Comparison of ENCODE assay signal across 23 cellular contexts in the genomic region with DNA sequence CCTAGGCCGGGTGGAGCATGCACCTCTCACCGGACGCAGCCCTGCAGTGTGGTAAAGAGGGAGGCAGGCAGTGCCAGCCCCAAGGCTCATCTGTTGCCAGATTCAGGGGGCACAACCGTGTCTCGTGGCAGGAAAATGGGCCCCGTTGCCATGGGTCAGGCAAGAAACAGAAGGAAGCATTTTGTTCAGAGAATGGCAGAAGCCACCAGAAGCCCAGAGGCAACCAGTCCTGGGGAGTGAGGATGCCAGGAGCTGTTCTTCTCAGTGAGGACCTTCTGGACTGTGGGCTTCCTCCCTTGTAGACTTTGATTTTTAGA. TPM values are rescaled to one million over a fixed set of nuclear protein-coding genes. Genes with fewer than 3 reads are reported as not detected.
DNase-seq lines count a peak whose midpoint lies in the region; ATAC-seq and TF ChIP-seq lines count a peak whose summit lies in the region.
"Had no signal": no experiment of that assay in that cellular context is flagged by ENCODE, and none has a peak within 500 bp of the region (broad histone marks: within the 10 kb centered on the region; RNA-seq: fewer than 3 reads in every experiment).

No MANE protein-coding gene starts in this region.

- no peak for DNase-seq in stimulated activated naive CD8-positive, alpha-beta T cell treated with anti-CD3 and anti-CD28 coated beads, Interleukin-15, amount 100 ng/mL, for 72 hours
- no peak for DNase-seq in stimulated activated naive CD8-positive, alpha-beta T cell treated with anti-CD3 and anti-CD28 coated beads, Interleukin-15, Interleukin-2, amounts not matched to agents 100 U/mL and 50 U/mL, for 24 hours
- no peak for DNase-seq in naive thymus-derived CD8-positive, alpha-beta T cell
- DNase-seq in GF-D8 (lab: John Stamatoyannopoulos, UW) = no peak
- DNase-seq in GM19240 (ENCODE audit: insufficient read length, low spot score) = no peak
- DNase-seq in uterus = no peak
- DNase-seq: activated gamma-delta T cell treated with Interleukin-2 at 50 U/mL for 16 hours; CD4-positive, CD25-positive, alpha-beta regulatory T cell; DMS 273 treated with DMSO at 0.1 percent for 48 hours; NCI-H1105 treated with DMSO at 0.1 percent for 48 hours; NCI-H2081; NCI-H345; NCI-H774; psoas muscle; stimulated activated CD8-positive, alpha-beta memory T cell treated with anti-CD3 and anti-CD28 coated beads, Interleukin-4, amount 100 ng/mL, for 48 hours; T-helper 2 cell had no signal

- H3K4me1 Mint-ChIP-seq in stimulated activated naive CD8-positive, alpha-beta T cell treated with anti-CD3 and anti-CD28 coated beads, Interleukin-15, amount 100 ng/mL, for 72 hours = peaks cover 57% of the 10 kb centered on the region
- H3K4me1 Mint-ChIP-seq in naive thymus-derived CD8-positive, alpha-beta T cell = peaks cover 14 to 43% (median 30%) of the 10 kb centered on the region in 4 donors

- no peaks in the 10 kb centered on the region for H3K36me3 ChIP-seq in uterus

- H3K27me3 ChIP-seq in uterus = no peaks in the 10 kb centered on the region
- H3K27me3 ChIP-seq: breast epithelium, vagina had no signal

- H3K4me3 Mint-ChIP-seq in stimulated activated naive CD8-positive, alpha-beta T cell treated with anti-CD3 and anti-CD28 coated beads, Interleukin-15, amount 100 ng/mL, for 72 hours = no peak overlapping the region
- H3K4me3 Mint-ChIP-seq in naive thymus-derived CD8-positive, alpha-beta T cell = no peak overlapping the region

- H3K9me3 Mint-ChIP-seq in stimulated activated naive CD8-positive, alpha-beta T cell treated with anti-CD3 and anti-CD28 coated beads, Interleukin-15, amount 100 ng/mL, for 72 hours = peaks cover 0 to 5% of the 10 kb centered on the region in 2 donors
- no peaks in the 10 kb centered on the region for H3K9me3 Mint-ChIP-seq in naive thymus-derived CD8-positive, alpha-beta T cell
- H3K9me3 Mint-ChIP-seq: CD4-positive, CD25-positive, alpha-beta regulatory T cell had no signal

- no peak for TF ChIP-seq CTCF in uterus (IDR thresholded peaks at IDR 0.05)

- H3K27me3 Mint-ChIP-seq in stimulated activated naive CD8-positive, alpha-beta T cell treated with anti-CD3 and anti-CD28 coated beads, Interleukin-15, amount 100 ng/mL, for 72 hours = no peaks in the 10 kb centered on the region
- H3K27me3 Mint-ChIP-seq in naive thymus-derived CD8-positive, alpha-beta T cell = no peaks in the 10 kb centered on the region
- H3K27me3 Mint-ChIP-seq: CD4-positive, CD25-positive, alpha-beta regulatory T cell had no signal

- POLR2A ChIA-PET in naive thymus-derived CD8-positive, alpha-beta T cell (lab: Charles Lee) = interaction anchor here (1.2 kb wide), 1 partner anchor 12 kb away, joined by 3 read pairs; no protein-coding TSS in a partner anchor

- peaks cover 0 to 59% (median 15%) of the 10 kb centered on the region in 3 donors for H3K36me3 Mint-ChIP-seq in naive thymus-derived CD8-positive, alpha-beta T cell

- no peaks in the 10 kb centered on the region for H3K9me3 ChIP-seq in uterus
- H3K9me3 ChIP-seq: breast epithelium, psoas muscle, vagina had no signal

- peak overlapping the region; percentile 40 to 61 for H3K27ac Mint-ChIP-seq in stimulated activated naive CD8-positive, alpha-beta T cell treated with anti-CD3 and anti-CD28 coated beads, Interleukin-15, amount 100 ng/mL, for 72 hours
- peak overlapping the region in 6 of 10 donors; percentile 41 to 85 (median 50) for H3K27ac Mint-ChIP-seq in naive thymus-derived CD8-positive, alpha-beta T cell

- no peak for TF ChIP-seq POLR2A in uterus (IDR thresholded peaks at IDR 0.05)

- H3K27ac ChIP-seq in cingulate gyrus (ENCODE audit: low read depth, low read length) (peak overlapping the region; percentile 49), uterus (no peak overlapping the region)
- H3K27ac ChIP-seq: psoas muscle, SK-N-MC, vagina had no signal

- intact Hi-C loops in uterus (cut with DNase I; ENCODE audit: low total_unique reads) = no loop called here

- no peak for ATAC-seq in stimulated activated naive CD8-positive, alpha-beta T cell treated with anti-CD3 and anti-CD28 coated beads, Interleukin-15, amount 100 ng/mL, for 72 hours
- no peak for ATAC-seq in stimulated activated naive CD8-positive, alpha-beta T cell treated with anti-CD3 and anti-CD28 coated beads, Interleukin-15, Interleukin-2, amounts not matched to agents 100 U/mL and 50 U/mL, for 24 hours
- no peak for ATAC-seq in naive thymus-derived CD8-positive, alpha-beta T cell
- no peak for ATAC-seq in SK-N-SH treated with all-trans-retinoic acid at 6 μM for 48 hours
- ATAC-seq: psoas muscle had no signal

- no peaks in the 10 kb centered on the region for H3K4me1 ChIP-seq in uterus
- H3K4me1 ChIP-seq: breast epithelium had no signal

- no peak overlapping the region for H3K4me3 ChIP-seq in uterus
- H3K4me3 ChIP-seq: breast epithelium, coronary artery, lung, psoas muscle, SK-N-MC, vagina had no signal

TF ChIP-seq in SK-N-SH treated with all-trans-retinoic acid at 6 μM for 48 hours, 23 proteins besides CTCF, POLR2A, EP300 and RAD21 (continues in another document):
- TF ChIP-seq PPARA (CRISPR knock-in tag; IDR thresholded peaks at IDR 0.05; ENCODE audit: borderline replicate concordance) = no peak
- no peak for TF ChIP-seq ISL1 (CRISPR knock-in tag; IDR thresholded peaks at IDR 0.05)
- TF ChIP-seq, protein P1, sequence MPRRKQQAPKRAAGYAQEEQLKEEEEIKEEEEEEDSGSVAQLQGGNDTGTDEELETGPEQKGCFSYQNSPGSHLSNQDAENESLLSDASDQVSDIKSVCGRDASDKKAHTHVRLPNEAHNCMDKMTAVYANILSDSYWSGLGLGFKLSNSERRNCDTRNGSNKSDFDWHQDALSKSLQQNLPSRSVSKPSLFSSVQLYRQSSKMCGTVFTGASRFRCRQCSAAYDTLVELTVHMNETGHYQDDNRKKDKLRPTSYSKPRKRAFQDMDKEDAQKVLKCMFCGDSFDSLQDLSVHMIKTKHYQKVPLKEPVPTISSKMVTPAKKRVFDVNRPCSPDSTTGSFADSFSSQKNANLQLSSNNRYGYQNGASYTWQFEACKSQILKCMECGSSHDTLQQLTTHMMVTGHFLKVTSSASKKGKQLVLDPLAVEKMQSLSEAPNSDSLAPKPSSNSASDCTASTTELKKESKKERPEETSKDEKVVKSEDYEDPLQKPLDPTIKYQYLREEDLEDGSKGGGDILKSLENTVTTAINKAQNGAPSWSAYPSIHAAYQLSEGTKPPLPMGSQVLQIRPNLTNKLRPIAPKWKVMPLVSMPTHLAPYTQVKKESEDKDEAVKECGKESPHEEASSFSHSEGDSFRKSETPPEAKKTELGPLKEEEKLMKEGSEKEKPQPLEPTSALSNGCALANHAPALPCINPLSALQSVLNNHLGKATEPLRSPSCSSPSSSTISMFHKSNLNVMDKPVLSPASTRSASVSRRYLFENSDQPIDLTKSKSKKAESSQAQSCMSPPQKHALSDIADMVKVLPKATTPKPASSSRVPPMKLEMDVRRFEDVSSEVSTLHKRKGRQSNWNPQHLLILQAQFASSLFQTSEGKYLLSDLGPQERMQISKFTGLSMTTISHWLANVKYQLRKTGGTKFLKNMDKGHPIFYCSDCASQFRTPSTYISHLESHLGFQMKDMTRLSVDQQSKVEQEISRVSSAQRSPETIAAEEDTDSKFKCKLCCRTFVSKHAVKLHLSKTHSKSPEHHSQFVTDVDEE (CRISPR knock-in tag; IDR thresholded peaks at IDR 0.05) = no peak
- TF ChIP-seq, protein P2, sequence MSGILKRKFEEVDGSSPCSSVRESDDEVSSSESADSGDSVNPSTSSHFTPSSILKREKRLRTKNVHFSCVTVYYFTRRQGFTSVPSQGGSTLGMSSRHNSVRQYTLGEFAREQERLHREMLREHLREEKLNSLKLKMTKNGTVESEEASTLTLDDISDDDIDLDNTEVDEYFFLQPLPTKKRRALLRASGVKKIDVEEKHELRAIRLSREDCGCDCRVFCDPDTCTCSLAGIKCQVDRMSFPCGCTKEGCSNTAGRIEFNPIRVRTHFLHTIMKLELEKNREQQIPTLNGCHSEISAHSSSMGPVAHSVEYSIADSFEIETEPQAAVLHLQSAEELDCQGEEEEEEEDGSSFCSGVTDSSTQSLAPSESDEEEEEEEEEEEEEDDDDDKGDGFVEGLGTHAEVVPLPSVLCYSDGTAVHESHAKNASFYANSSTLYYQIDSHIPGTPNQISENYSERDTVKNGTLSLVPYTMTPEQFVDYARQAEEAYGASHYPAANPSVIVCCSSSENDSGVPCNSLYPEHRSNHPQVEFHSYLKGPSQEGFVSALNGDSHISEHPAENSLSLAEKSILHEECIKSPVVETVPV (CRISPR knock-in tag; IDR thresholded peaks at IDR 0.05) = no peak
- TF ChIP-seq SNAI2 (CRISPR knock-in tag; IDR thresholded peaks at IDR 0.05) = no peak
- TF ChIP-seq RARB (CRISPR knock-in tag; IDR thresholded peaks at IDR 0.05) = no peak
- no peak for TF ChIP-seq ZNF70 (CRISPR knock-in tag; IDR thresholded peaks at IDR 0.05)
- TF ChIP-seq, protein P3, sequence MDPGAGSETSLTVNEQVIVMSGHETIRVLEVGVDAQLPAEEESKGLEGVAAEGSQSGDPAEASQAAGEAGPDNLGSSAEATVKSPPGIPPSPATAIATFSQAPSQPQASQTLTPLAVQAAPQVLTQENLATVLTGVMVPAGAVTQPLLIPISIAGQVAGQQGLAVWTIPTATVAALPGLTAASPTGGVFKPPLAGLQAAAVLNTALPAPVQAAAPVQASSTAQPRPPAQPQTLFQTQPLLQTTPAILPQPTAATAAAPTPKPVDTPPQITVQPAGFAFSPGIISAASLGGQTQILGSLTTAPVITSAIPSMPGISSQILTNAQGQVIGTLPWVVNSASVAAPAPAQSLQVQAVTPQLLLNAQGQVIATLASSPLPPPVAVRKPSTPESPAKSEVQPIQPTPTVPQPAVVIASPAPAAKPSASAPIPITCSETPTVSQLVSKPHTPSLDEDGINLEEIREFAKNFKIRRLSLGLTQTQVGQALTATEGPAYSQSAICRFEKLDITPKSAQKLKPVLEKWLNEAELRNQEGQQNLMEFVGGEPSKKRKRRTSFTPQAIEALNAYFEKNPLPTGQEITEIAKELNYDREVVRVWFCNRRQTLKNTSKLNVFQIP (CRISPR knock-in tag; IDR thresholded peaks at IDR 0.05; ENCODE audit: borderline replicate concordance, low read depth) = no peak

RNA-seq across cellular contexts. Expression of a gene that starts 12.5 kb away (rescaled TPM):
- total RNA-seq in naive thymus-derived CD8-positive, alpha-beta T cell = 10 to 100 TPM; 39.4 to 39.5 TPM
- 1 to 10 TPM; 1.9 to 6.2 (median 2.4) TPM for polyA plus RNA-seq in naive thymus-derived CD8-positive, alpha-beta T cell
- 10 to 100 TPM; 13.1 to 37.2 (median 19.3) TPM for total RNA-seq in uterus

RNA-seq across cellular contexts. Expression of a gene that starts 44.8 kb away (rescaled TPM):
- total RNA-seq in naive thymus-derived CD8-positive, alpha-beta T cell = 100 to 1,000 TPM; 107 to 112 TPM
- polyA plus RNA-seq in naive thymus-derived CD8-positive, alpha-beta T cell = 10 to 100 TPM; 56.7 to 75.1 (median 59.2) TPM
- total RNA-seq in uterus = 10 to 100 TPM; 32.3 to 70.7 (median 67.8) TPM
